Comparison of ENCODE assay signal across 32 cellular contexts in the genomic region with DNA sequence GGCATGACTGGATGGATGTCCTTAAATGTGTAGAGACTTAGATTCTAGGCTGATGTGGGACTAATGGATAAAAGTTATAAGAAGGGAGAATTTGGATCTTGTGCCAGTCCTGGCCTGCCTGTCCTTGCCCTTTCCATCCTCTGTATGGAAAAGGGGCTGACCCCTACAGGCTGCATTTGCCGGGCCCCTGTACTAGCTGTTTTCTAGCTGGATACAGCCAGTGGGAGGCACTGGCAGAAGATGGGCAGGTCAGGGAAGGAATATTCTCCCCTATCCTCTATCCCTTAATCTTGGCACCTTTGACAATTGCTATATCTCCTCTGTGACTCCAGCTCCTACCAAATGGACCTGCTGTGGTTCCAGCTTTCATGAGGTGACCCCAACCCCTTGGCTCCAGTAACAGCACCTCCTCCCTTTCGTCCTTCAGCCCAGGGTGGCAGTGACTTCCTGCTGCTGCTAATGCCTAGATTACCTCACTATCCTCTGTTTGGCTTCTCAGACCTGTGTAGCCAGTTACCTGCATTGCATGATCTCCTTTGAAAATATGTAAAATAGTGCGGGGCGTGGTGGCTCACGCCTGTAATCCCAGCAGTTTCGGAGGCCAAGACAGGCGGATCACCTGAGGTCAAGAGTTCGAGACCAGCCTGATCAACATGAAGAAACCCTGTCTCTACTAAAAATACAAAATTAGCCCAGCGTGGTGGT. TPM values are rescaled to one million over a fixed set of nuclear protein-coding genes. Genes with fewer than 3 reads are reported as not detected.
"Had no signal": no experiment of that assay in that cellular context is flagged by ENCODE, and none has a peak within 500 bp of the region (broad histone marks: within the 10 kb centered on the region; RNA-seq: fewer than 3 reads in every experiment).

No MANE protein-coding gene starts in this region.

- H3K27me3 ChIP-seq: ascending aorta, colonic mucosa, esophagus muscularis mucosa had no signal

- H3K27ac Mint-ChIP-seq: activated CD4-positive, alpha-beta memory T cell treated with anti-CD3 and anti-CD28 coated beads for 36 hours; activated CD4-positive, alpha-beta T cell treated with anti-CD3 and anti-CD28 coated beads for 36 hours; activated CD4-positive, alpha-beta T cell treated with anti-CD3 and anti-CD28 coated beads, Interleukin-2, amount 10 ng/mL, durations not matched to agents 24 days and 14 days; activated naive CD4-positive, alpha-beta T cell treated with anti-CD3 and anti-CD28 coated beads, Interleukin-2, amount 10 ng/mL, durations not matched to agents 7 days and 5 days; activated naive CD4-positive, alpha-beta T cell treated with anti-CD3 and anti-CD28 coated beads, Interleukin-2, amount 50 U/mL, for 72 hours; activated naive CD8-positive, alpha-beta T cell treated with anti-CD3 and anti-CD28 coated beads, Interleukin-2, amount 10 ng/mL, durations not matched to agents 7 days and 5 days; activated T-cell treated with anti-CD3 and anti-CD28 coated beads, Interleukin-2, amount 50 U/mL, for 24 hours; activated T-cell treated with anti-CD3 and anti-CD28 coated beads, Interleukin-2, amount 50 U/mL, for 72 hours; brain; dendritic cell treated with granulocyte-macrophage colony-stimulating factor and Interleukin-4, amounts not matched to agents 40 ng/mL and 50 ng/mL, for 4 days had no signal

- H3K4me3 ChIP-seq: ascending aorta, breast epithelium, cardiac muscle cell, colonic mucosa, dorsolateral prefrontal cortex, esophagus muscularis mucosa, gastrocnemius medialis, heart left ventricle had no signal

- H3K9me3 Mint-ChIP-seq: activated CD4-positive, alpha-beta memory T cell treated with anti-CD3 and anti-CD28 coated beads for 36 hours; activated CD4-positive, alpha-beta T cell treated with anti-CD3 and anti-CD28 coated beads, Interleukin-2, amount 10 ng/mL, durations not matched to agents 24 days and 14 days; activated naive CD4-positive, alpha-beta T cell treated with anti-CD3 and anti-CD28 coated beads, Interleukin-2, amount 10 ng/mL, durations not matched to agents 7 days and 5 days; activated naive CD8-positive, alpha-beta T cell treated with anti-CD3 and anti-CD28 coated beads, Interleukin-2, amount 10 ng/mL, durations not matched to agents 7 days and 5 days; activated T-cell treated with anti-CD3 and anti-CD28 coated beads, Interleukin-2, amount 50 U/mL, for 24 hours; dendritic cell treated with granulocyte-macrophage colony-stimulating factor and Interleukin-4, amounts not matched to agents 40 ng/mL and 50 ng/mL, for 4 days had no signal

- H3K27ac ChIP-seq: ascending aorta, breast epithelium, cardiac muscle cell, colonic mucosa, dorsolateral prefrontal cortex, epithelial cell of prostate, esophagus muscularis mucosa, foreskin keratinocyte, gastrocnemius medialis, heart left ventricle, VCaP had no signal

- H3K9me3 ChIP-seq: ascending aorta, breast epithelium, colonic mucosa, esophagus muscularis mucosa, gastrocnemius medialis, heart left ventricle had no signal

- H3K36me3 ChIP-seq: ascending aorta, breast epithelium, cardiac muscle cell, colonic mucosa, esophagus muscularis mucosa, gastrocnemius medialis, heart left ventricle had no signal

- H3K4me1 ChIP-seq: breast epithelium, colonic mucosa, foreskin keratinocyte had no signal

- H3K4me1 Mint-ChIP-seq: activated CD4-positive, alpha-beta T cell treated with anti-CD3 and anti-CD28 coated beads for 36 hours; activated naive CD4-positive, alpha-beta T cell treated with anti-CD3 and anti-CD28 coated beads, Interleukin-2, amount 10 ng/mL, durations not matched to agents 7 days and 5 days; brain had no signal

- ATAC-seq: activated CD4-positive, alpha-beta T cell treated with anti-CD3 and anti-CD28 coated beads for 36 hours; activated naive CD4-positive, alpha-beta T cell treated with anti-CD3 and anti-CD28 coated beads, Interleukin-2, amount 50 U/mL, for 72 hours; activated T-cell treated with anti-CD3 and anti-CD28 coated beads, Interleukin-2, amount 50 U/mL, for 72 hours; foreskin keratinocyte; gastrocnemius medialis; heart left ventricle had no signal

- H3K4me3 Mint-ChIP-seq: activated CD4-positive, alpha-beta memory T cell treated with anti-CD3 and anti-CD28 coated beads for 36 hours; activated CD4-positive, alpha-beta T cell treated with anti-CD3 and anti-CD28 coated beads for 36 hours; activated CD4-positive, alpha-beta T cell treated with anti-CD3 and anti-CD28 coated beads, Interleukin-2, amount 10 ng/mL, durations not matched to agents 24 days and 14 days; activated naive CD4-positive, alpha-beta T cell treated with anti-CD3 and anti-CD28 coated beads, Interleukin-2, amount 10 ng/mL, durations not matched to agents 7 days and 5 days; activated naive CD8-positive, alpha-beta T cell treated with anti-CD3 and anti-CD28 coated beads, Interleukin-2, amount 10 ng/mL, durations not matched to agents 7 days and 5 days; activated T-cell treated with anti-CD3 and anti-CD28 coated beads, Interleukin-2, amount 50 U/mL, for 24 hours; activated T-cell treated with anti-CD3 and anti-CD28 coated beads, Interleukin-2, amount 50 U/mL, for 72 hours; brain; dendritic cell treated with granulocyte-macrophage colony-stimulating factor and Interleukin-4, amounts not matched to agents 40 ng/mL and 50 ng/mL, for 4 days had no signal

- H3K36me3 Mint-ChIP-seq: activated CD4-positive, alpha-beta memory T cell treated with anti-CD3 and anti-CD28 coated beads for 36 hours; activated naive CD4-positive, alpha-beta T cell treated with anti-CD3 and anti-CD28 coated beads, Interleukin-2, amount 10 ng/mL, durations not matched to agents 7 days and 5 days; activated naive CD4-positive, alpha-beta T cell treated with anti-CD3 and anti-CD28 coated beads, Interleukin-2, amount 50 U/mL, for 72 hours; activated naive CD8-positive, alpha-beta T cell treated with anti-CD3 and anti-CD28 coated beads, Interleukin-2, amount 10 ng/mL, durations not matched to agents 7 days and 5 days; brain had no signal

- DNase-seq: activated CD4-positive, alpha-beta memory T cell treated with anti-CD3 and anti-CD28 coated beads for 36 hours; activated CD4-positive, alpha-beta T cell treated with anti-CD3 and anti-CD28 coated beads for 36 hours; activated CD4-positive, alpha-beta T cell treated with anti-CD3 and anti-CD28 coated beads, Interleukin-2, amount 10 ng/mL, durations not matched to agents 24 days and 14 days; activated CD4-positive, CD25-positive, alpha-beta regulatory T cell; activated CD4-positive, CD25-positive, alpha-beta regulatory T cell treated with anti-CD3 and anti-CD28 coated beads, Interleukin-2, amount 50 U/mL, for 72 hours; activated CD8-positive, alpha-beta memory T cell treated with anti-CD3 and anti-CD28 coated beads, Interleukin-2, amount 50 U/mL, for 48 hours; activated gamma-delta T cell; activated naive CD4-positive, alpha-beta T cell; activated naive CD4-positive, alpha-beta T cell treated with anti-CD3 and anti-CD28 coated beads, Interleukin-2, amount 10 ng/mL, durations not matched to agents 7 days and 5 days; activated naive CD8-positive, alpha-beta T cell treated with anti-CD3 and anti-CD28 coated beads, Interleukin-2, amount 10 ng/mL, durations not matched to agents 7 days and 5 days; activated T-cell treated with anti-CD3 and anti-CD28 coated beads for 4 hours; activated T-cell treated with anti-CD3 and anti-CD28 coated beads, Interleukin-2, amount 50 U/mL, for 24 hours; activated T-cell treated with anti-CD3 and anti-CD28 coated beads, Interleukin-2, amount 50 U/mL, for 72 hours; central memory CD4-positive, alpha-beta T cell; cerebellar nuclear complex; colonic mucosa; dorsolateral prefrontal cortex; effector memory CD4-positive, alpha-beta T cell; foreskin keratinocyte; gastrocnemius medialis; glutamatergic neuron; heart left ventricle; T-helper 2 cell had no signal

RNA-seq across cellular contexts. Expression of gene TNFAIP8L3, which starts 6.2 kb away (rescaled TPM):
- total RNA-seq: activated CD4-positive, alpha-beta T cell treated with anti-CD3 and anti-CD28 coated beads for 36 hours; cardiac muscle cell had no signal
- polyA plus RNA-seq: cardiac muscle cell had no signal
